ENCODE assay signal across 10 cellular contexts in genomic region chr16:74603848-74604247, GRCh38. TPM values are rescaled to one million over a fixed set of nuclear protein-coding genes. Genes with fewer than 3 reads are reported as not detected.
DNase-seq lines count a peak whose midpoint lies in the region; ATAC-seq and TF ChIP-seq lines count a peak whose summit lies in the region.
"Had no signal": no experiment of that assay in that cellular context is flagged by ENCODE, and none has a peak within 500 bp of the region (broad histone marks: within the 10 kb centered on the region; RNA-seq: fewer than 3 reads in every experiment).

No MANE protein-coding gene starts in this region.

- H3K36me3 Mint-ChIP-seq in activated naive CD4-positive, alpha-beta T cell treated with anti-CD3 and anti-CD28 coated beads, Interleukin-2, amount 50 U/mL, for 24 hours = peaks cover 4% of the 10 kb centered on the region
- peaks cover 30% of the 10 kb centered on the region for H3K36me3 Mint-ChIP-seq in activated T-helper 17 cell treated with anti-CD3 and anti-CD28 coated beads, Interleukin-2, amount 50 U/mL, for 72 hours (ENCODE audit: low read depth)
- no peaks in the 10 kb centered on the region for H3K36me3 Mint-ChIP-seq in immature natural killer cell
- H3K36me3 Mint-ChIP-seq in type B pancreatic cell = peaks cover 8% of the 10 kb centered on the region

- H3K27me3 ChIP-seq in lower lobe of right lung (ENCODE audit: low read depth) (no peaks in the 10 kb centered on the region), colonic mucosa (no peaks in the 10 kb centered on the region)

- H3K4me1 ChIP-seq in lower lobe of right lung (peaks cover 52% of the 10 kb centered on the region), colonic mucosa (peaks cover 7% of the 10 kb centered on the region)

- peak overlapping the region; percentile 96 for H3K4me3 Mint-ChIP-seq in activated naive CD4-positive, alpha-beta T cell treated with anti-CD3 and anti-CD28 coated beads, Interleukin-2, amount 50 U/mL, for 24 hours
- H3K4me3 Mint-ChIP-seq in activated T-helper 17 cell treated with anti-CD3 and anti-CD28 coated beads, Interleukin-2, amount 50 U/mL, for 72 hours = peak overlapping the region; percentile 97
- peak overlapping the region; percentile 22 to 99 (median 92) for H3K4me3 Mint-ChIP-seq in immature natural killer cell
- H3K4me3 Mint-ChIP-seq in type B pancreatic cell = peak overlapping the region; percentile 95

- H3K27ac Mint-ChIP-seq in activated naive CD4-positive, alpha-beta T cell treated with anti-CD3 and anti-CD28 coated beads, Interleukin-2, amount 50 U/mL, for 24 hours = peak overlapping the region; percentile 71
- H3K27ac Mint-ChIP-seq in activated T-helper 17 cell treated with anti-CD3 and anti-CD28 coated beads, Interleukin-2, amount 50 U/mL, for 72 hours = peak overlapping the region; percentile 75
- H3K27ac Mint-ChIP-seq in immature natural killer cell (peak overlapping the region in 5 of 6 donors; percentile 39 to 82 (median 60)), type B pancreatic cell (peak overlapping the region; percentile 22)

- no peaks in the 10 kb centered on the region for H3K27me3 Mint-ChIP-seq in activated naive CD4-positive, alpha-beta T cell treated with anti-CD3 and anti-CD28 coated beads, Interleukin-2, amount 50 U/mL, for 24 hours
- H3K27me3 Mint-ChIP-seq in activated T-helper 17 cell treated with anti-CD3 and anti-CD28 coated beads, Interleukin-2, amount 50 U/mL, for 72 hours = no peaks in the 10 kb centered on the region
- H3K27me3 Mint-ChIP-seq in immature natural killer cell (ENCODE audit: low read depth in 3 of 3) (peaks cover 5 to 6% (median 5%) of the 10 kb centered on the region in 3 donors), type B pancreatic cell (no peaks in the 10 kb centered on the region)

- no peaks in the 10 kb centered on the region for H3K9me3 ChIP-seq in lower lobe of right lung
- H3K9me3 ChIP-seq in colonic mucosa = no peaks in the 10 kb centered on the region

- H3K36me3 ChIP-seq in lower lobe of right lung (no peaks in the 10 kb centered on the region), colonic mucosa (no peaks in the 10 kb centered on the region)

- H3K4me3 ChIP-seq in lower lobe of right lung (no peak overlapping the region), colonic mucosa (no peak overlapping the region)

- no peak overlapping the region for H3K9ac ChIP-seq in colonic mucosa (ENCODE audit: low read depth in 2 of 2, low read length in 2 of 2)

- ATAC-seq in activated T-helper 17 cell treated with anti-CD3 and anti-CD28 coated beads, Interleukin-2, amount 50 U/mL, for 72 hours (replicated peaks) = no peak
- ATAC-seq in HG03196 (IDR thresholded peaks at IDR 0.05; ENCODE audit: unreplicated experiment) = no peak
- no peak for ATAC-seq in lower lobe of right lung

- H3K9me3 Mint-ChIP-seq in activated naive CD4-positive, alpha-beta T cell treated with anti-CD3 and anti-CD28 coated beads, Interleukin-2, amount 50 U/mL, for 24 hours = no peaks in the 10 kb centered on the region
- H3K9me3 Mint-ChIP-seq in activated T-helper 17 cell treated with anti-CD3 and anti-CD28 coated beads, Interleukin-2, amount 50 U/mL, for 72 hours = no peaks in the 10 kb centered on the region
- H3K9me3 Mint-ChIP-seq in immature natural killer cell (no peaks in the 10 kb centered on the region), type B pancreatic cell (no peaks in the 10 kb centered on the region)

- intact Hi-C loops in lower lobe of right lung (cut with DNase I) = no loop called here
- intact Hi-C loops in colonic mucosa (cut with DNase I) = no loop called here

- no peak for TF ChIP-seq CTCF in type B pancreatic cell (conservative IDR thresholded peaks at IDR 0.05)
- no peak for TF ChIP-seq CTCF in lower lobe of right lung (IDR thresholded peaks at IDR 0.05)
- no peak for TF ChIP-seq CTCF in colonic mucosa (IDR thresholded peaks at IDR 0.05)

- no peak for DNase-seq in activated naive CD4-positive, alpha-beta T cell (lab: John Stamatoyannopoulos, UW)
- DNase-seq in immature natural killer cell (no peak), type B pancreatic cell (ENCODE audit: extremely low spot score, unreplicated experiment) (no peak), lower lobe of right lung (no peak), colonic mucosa (no peak)
- DNase-seq: NCI-H345, SW 1271 had no signal

- no peak overlapping the region for H3K27ac ChIP-seq in lower lobe of right lung
- H3K27ac ChIP-seq in colonic mucosa = no peak overlapping the region

- H3K4me1 Mint-ChIP-seq in activated naive CD4-positive, alpha-beta T cell treated with anti-CD3 and anti-CD28 coated beads, Interleukin-2, amount 50 U/mL, for 24 hours = peaks cover 82% of the 10 kb centered on the region
- peaks cover 47% of the 10 kb centered on the region for H3K4me1 Mint-ChIP-seq in activated T-helper 17 cell treated with anti-CD3 and anti-CD28 coated beads, Interleukin-2, amount 50 U/mL, for 72 hours
- H3K4me1 Mint-ChIP-seq in immature natural killer cell (peaks cover 78 to 89% of the 10 kb centered on the region in 2 donors), type B pancreatic cell (ENCODE audit: unreplicated experiment) (peaks cover 33% of the 10 kb centered on the region)

RNA-seq across cellular contexts. Expression of gene GLG1, which starts 3.1 kb away (rescaled TPM):
- total RNA-seq in activated T-helper 17 cell treated with anti-CD3 and anti-CD28 coated beads, Interleukin-2, amount 50 U/mL, for 72 hours = 10 to 100 TPM; 62.6 to 74.1 TPM
- polyA plus RNA-seq in immature natural killer cell = 100 to 1,000 TPM in 1 of 3 donors, 10 to 100 TPM in 2; 80.8 to 190 (median 86.3) TPM
- total RNA-seq in type B pancreatic cell (ENCODE audit: low replicate concordance) = 128 and 144 TPM in 2 replicates
- total RNA-seq in lower lobe of right lung = 110 TPM
- total RNA-seq in colonic mucosa = 10 to 100 TPM; 96.9 to 98.3 TPM

Comparison
In these comparisons a context has a peak if more than half of its experiments do, and no peak if none do; other contexts are left out.
1. H3K27ac Mint-ChIP-seq: peak in every context shown above with its lines; median percentile 75 in activated T-helper 17 cell treated with anti-CD3 and anti-CD28 coated beads, Interleukin-2, amount 50 U/mL, for 72 hours; 71 in activated naive CD4-positive, alpha-beta T cell treated with anti-CD3 and anti-CD28 coated beads, Interleukin-2, amount 50 U/mL, for 24 hours; 60 in immature natural killer cell; 22 in type B pancreatic cell.